29 cellular contexts compared by ENCODE assay signal in the genomic region with DNA sequence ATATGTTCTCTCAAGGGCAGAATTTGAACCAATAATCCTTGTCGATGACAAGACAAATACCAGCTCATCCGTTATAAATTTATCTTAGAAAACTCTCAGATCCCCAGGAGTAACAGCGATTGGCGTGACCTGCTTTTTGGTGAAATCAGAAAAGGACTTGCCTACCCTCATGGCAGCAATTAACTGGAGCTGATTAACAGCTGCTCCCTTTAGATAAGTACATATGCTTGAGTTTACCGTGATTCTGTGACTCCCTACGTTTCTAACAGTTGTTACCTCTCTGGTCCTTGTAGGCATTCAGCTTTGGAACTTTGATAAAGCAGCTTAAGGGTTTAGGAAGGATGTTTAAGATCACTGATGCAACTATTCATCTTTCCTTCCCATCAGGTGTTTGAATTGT. TPM values are rescaled to one million over a fixed set of nuclear protein-coding genes. Genes with fewer than 3 reads are reported as not detected.
A peak's percentile ranks its signal among the peaks of the same experiment; 100 is the strongest.
DNase-seq lines count a peak whose midpoint lies in the region; ATAC-seq and TF ChIP-seq lines count a peak whose summit lies in the region.
"Had no signal": no experiment of that assay in that cellular context is flagged by ENCODE, and none has a peak within 500 bp of the region (broad histone marks: within the 10 kb centered on the region; RNA-seq: fewer than 3 reads in every experiment).

No MANE protein-coding gene starts in this region.

- ATAC-seq in HG03280 (IDR thresholded peaks at IDR 0.05; ENCODE audit: unreplicated experiment) = no peak
- ATAC-seq in CD4-positive, alpha-beta T cell (ENCODE audit: poor library complexity) = no peak
- ATAC-seq: GM12878, HepG2 had no signal

- peaks cover 13% of the 10 kb centered on the region for H3K36me3 ChIP-seq in PC-9 (ENCODE audit: low read depth)
- H3K36me3 ChIP-seq in WERI-Rb-1 = peaks cover 14% of the 10 kb centered on the region
- H3K36me3 ChIP-seq in ovary = no peaks in the 10 kb centered on the region

- no peak for TF ChIP-seq POLR2A in ovary (IDR thresholded peaks at IDR 0.05)

- peaks cover 12% of the 10 kb centered on the region for H4K20me1 ChIP-seq in PC-9 (ENCODE audit: insufficient read depth)

- POLR2A ChIA-PET in PC-9 (lab: Charles Lee; ENCODE audit: unreplicated experiment) = interaction anchor here (0.7 kb wide), 1 partner anchor 56 kb away, joined by 7 read pairs; no protein-coding TSS in a partner anchor
- POLR2A ChIA-PET in CD4-positive, alpha-beta T cell (lab: Charles Lee) = no interaction called here

- peaks cover 26% of the 10 kb centered on the region for H3K36me3 Mint-ChIP-seq in CD4-positive, alpha-beta T cell (ENCODE audit: low read depth)

- H3K4me3 Mint-ChIP-seq in CD4-positive, alpha-beta T cell = no peak overlapping the region
- H3K4me3 Mint-ChIP-seq: B cell, HFFc6 had no signal

- no peak overlapping the region for H3K27ac ChIP-seq in PC-9
- peak overlapping the region; percentile 3; the same call in 1 of the 2 replicates for H3K27ac ChIP-seq in WERI-Rb-1
- no peak overlapping the region for H3K27ac ChIP-seq in ovary
- H3K27ac ChIP-seq in CD4-positive, alpha-beta T cell (ENCODE audit: low read depth, low read length) = no peak overlapping the region
- H3K27ac ChIP-seq: 22Rv1, C4-2B, Peyer's patch, SK-N-MC had no signal

- no peaks in the 10 kb centered on the region for H3K9me3 ChIP-seq in PC-9 (ENCODE audit: insufficient read depth, low read depth)
- H3K9me3 ChIP-seq in WERI-Rb-1 (ENCODE audit: severe bottlenecking) = no peaks in the 10 kb centered on the region
- no peaks in the 10 kb centered on the region for H3K9me3 ChIP-seq in ovary
- no peaks in the 10 kb centered on the region for H3K9me3 ChIP-seq in CD4-positive, alpha-beta T cell (ENCODE audit: control insufficient read depth, low read length)
- H3K9me3 ChIP-seq: HAP-1, Peyer's patch had no signal

- H3K4me2 ChIP-seq in PC-9 = no peak overlapping the region

- intact Hi-C loops in PC-9 (cut with micrococcal nuclease; ENCODE audit: unreplicated experiment) = no loop called here
- intact Hi-C loops in ovary (cut with DNase I) = no loop called here
- intact Hi-C loops in CD4-positive, alpha-beta T cell (cut with DNase I, micrococcal nuclease) = loop anchor here in 1 of 2 experiments (5.0 to 10.0 kb wide), 3 partner anchors 496 to 1297 kb away; partner anchors contain the start of genes GALNT12, MRPL50 and ZNF189

- H3K4me1 ChIP-seq in PC-9 (replicated peaks; ENCODE audit: insufficient read depth) = peaks cover 16% of the 10 kb centered on the region
- peaks cover 3% of the 10 kb centered on the region for H3K4me1 ChIP-seq in ovary (ENCODE audit: insufficient read depth)

- WGBS in ovary, 3 donors = 80 to 85% (median 84%) methylated on average over 6 of the region's 6 CpGs

- no peak for TF ChIP-seq EP300 in ovary (IDR thresholded peaks at IDR 0.05)

- TSS peak; percentile 2 for BruUV-seq in PC-9 (replicated peaks; lab: Mats Ljungman, UMichigan)

- H3K27ac Mint-ChIP-seq in CD4-positive, alpha-beta T cell = no peak overlapping the region
- H3K27ac Mint-ChIP-seq: B cell, HFFc6 had no signal

- DNase-seq in DMS 273 (lab: John Stamatoyannopoulos, UW; ENCODE audit: unreplicated experiment) (peak; percentile 21), DMS 273 treated with DMSO at 0.1 percent for 48 hours (lab: John Stamatoyannopoulos, UW) (no peak), PC-9 (no peak), WERI-Rb-1 (no peak), ovary (no peak)
- DNase-seq in CD4-positive, alpha-beta T cell = no peak
- DNase-seq: CD8-positive, alpha-beta memory T cell; DMS53; GOT3; HFFc6; Kasumi-1; NCI-H1092 treated with DMSO at 0.1 percent for 48 hours; NCI-H1436; NCI-H187; NCI-H2081 treated with DMSO at 0.1 percent for 48 hours; NCI-H2171; NCI-H226; NCI-H510A; NCI-H774; Peyer's patch; SIG-M5 had no signal

- peaks cover 32% of the 10 kb centered on the region for H3K4me1 Mint-ChIP-seq in CD4-positive, alpha-beta T cell (ENCODE audit: low read depth)

- H3K9me2 ChIP-seq in PC-9 (ENCODE audit: insufficient read depth) = no peaks in the 10 kb centered on the region

- no peak overlapping the region for H2AFZ ChIP-seq in PC-9

- no peaks in the 10 kb centered on the region for H3K9me3 Mint-ChIP-seq in CD4-positive, alpha-beta T cell
- H3K9me3 Mint-ChIP-seq: CD8-positive, alpha-beta memory T cell; HFFc6 had no signal

- H3K4me3 ChIP-seq in PC-9 (no peak overlapping the region), WERI-Rb-1 (ENCODE audit: low read depth, low read length) (no peak overlapping the region), ovary (no peak overlapping the region)
- H3K4me3 ChIP-seq: GM12878, HAP-1, Peyer's patch, SK-N-MC had no signal

- H3F3A ChIP-seq in PC-9 (ENCODE audit: insufficient read depth, low read depth) = peaks cover 10% of the 10 kb centered on the region; the same call in 1 of the 2 replicates

- H3K27me3 ChIP-seq in PC-9 (ENCODE audit: insufficient read depth, low read depth) (no peaks in the 10 kb centered on the region), WERI-Rb-1 (ENCODE audit: insufficient read depth, low read depth, severe bottlenecking) (no peaks in the 10 kb centered on the region), ovary (no peaks in the 10 kb centered on the region)
- no peaks in the 10 kb centered on the region for H3K27me3 ChIP-seq in CD4-positive, alpha-beta T cell (ENCODE audit: control insufficient read depth, insufficient read depth, low read length)
- H3K27me3 ChIP-seq: Peyer's patch had no signal

- H3K27me3 Mint-ChIP-seq in CD4-positive, alpha-beta T cell = no peaks in the 10 kb centered on the region
- H3K27me3 Mint-ChIP-seq: B cell; CD8-positive, alpha-beta memory T cell had no signal

- H3K79me2 ChIP-seq in PC-9 (ENCODE audit: low read depth) = peaks cover 29% of the 10 kb centered on the region

- CTCF ChIA-PET in PC-9 (lab: Charles Lee) = no interaction called here
- CTCF ChIA-PET in CD4-positive, alpha-beta T cell (lab: Charles Lee) = no interaction called here

- TF ChIP-seq CTCF in PC-9 (conservative IDR thresholded peaks at IDR 0.05) (no peak), WERI-Rb-1 (IDR thresholded peaks at IDR 0.05; ENCODE audit: low read depth, low read length) (no peak), ovary (IDR thresholded peaks at IDR 0.05) (no peak)
- TF ChIP-seq CTCF in CD4-positive, alpha-beta T cell (IDR thresholded peaks at IDR 0.05) = no peak

RNA-seq across cellular contexts. Expression of gene INVS, which starts 2.6 kb away (rescaled TPM):
- total RNA-seq in PC-9 (2021) (20.1 and 24.0 TPM in 2 replicates), ovary (10 to 100 TPM; 21.0 to 28.4 (median 23.3) TPM)
- 10 to 100 TPM in 1 of 2 donors, 1 to 10 TPM in 1; 7.7 to 16.0 TPM for polyA plus RNA-seq in ovary
- 10 to 100 TPM; 13.6 to 14.3 TPM for total RNA-seq in CD4-positive, alpha-beta T cell

RNA-seq across cellular contexts. Expression of gene ERP44, which starts 2.8 kb away (rescaled TPM):
- total RNA-seq in PC-9 (2021) = 15.9 and 19.5 TPM in 2 replicates
- total RNA-seq in ovary = 10 to 100 TPM in 5 of 7 donors, 1 to 10 TPM in 2; 7.0 to 16.6 (median 11.8) TPM
- 10 to 100 TPM; 13.3 to 26.4 TPM for polyA plus RNA-seq in ovary
- total RNA-seq in CD4-positive, alpha-beta T cell = 1 to 10 TPM; 6.8 to 7.1 TPM
